33 cellular contexts compared by ENCODE assay signal in genomic region chr2:51469102-51469501, GRCh38.
"Had no signal": no experiment of that assay in that cellular context is flagged by ENCODE, and none has a peak within 500 bp of the region (broad histone marks: within the 10 kb centered on the region; RNA-seq: fewer than 3 reads in every experiment).

No MANE protein-coding gene starts in this region.

- H3K4me3 ChIP-seq: adrenal gland, ascending aorta, body of pancreas, breast epithelium, cardiac muscle cell had no signal

- H3K4me1 ChIP-seq: adrenal gland, ascending aorta, body of pancreas, breast epithelium had no signal

- H3K9me3 ChIP-seq: adrenal gland, ascending aorta, body of pancreas, breast epithelium had no signal

- FAIRE-seq: astrocyte, bronchial epithelial cell, colon had no signal

- H3K27ac ChIP-seq: adrenal gland, ascending aorta, body of pancreas, brain microvascular endothelial cell, breast epithelium, cardiac muscle cell had no signal

- ATAC-seq: activated naive CD4-positive, alpha-beta T cell treated with anti-CD3 and anti-CD28 coated beads, Interleukin-2, amount 50 U/mL, for 72 hours; activated naive CD8-positive, alpha-beta T cell treated with anti-CD3 and anti-CD28 coated beads, Interleukin-2, amount 50 U/mL, for 24 hours; activated T-cell treated with anti-CD3 and anti-CD28 coated beads, Interleukin-2, amount 50 U/mL, for 4 hours; activated T-cell treated with anti-CD3 and anti-CD28 coated beads, Interleukin-2, amount 50 U/mL, for 72 hours; activated T-helper 17 cell treated with anti-CD3 and anti-CD28 coated beads, Interleukin-2, amount 50 U/mL, for 72 hours; body of pancreas had no signal

- H3K27me3 ChIP-seq: adrenal gland, ascending aorta, body of pancreas, brain microvascular endothelial cell, breast epithelium, cardiac muscle cell had no signal

- DNase-seq: activated effector memory CD4-positive, alpha-beta T cell treated with anti-CD3 and anti-CD28 coated beads, Interleukin-2, amount 50 U/mL, for 16 hours; activated effector memory CD4-positive, alpha-beta T cell treated with Interleukin-2 at 50 U/mL for 16 hours; activated gamma-delta T cell; activated gamma-delta T cell treated with Interleukin-2 at 50 U/mL for 16 hours; activated naive CD4-positive, alpha-beta T cell; activated naive CD4-positive, alpha-beta T cell treated with anti-CD3 and anti-CD28 coated beads for 36 hours; activated naive CD4-positive, alpha-beta T cell treated with anti-CD3 and anti-CD28 coated beads, Interleukin-2, amount 10 ng/mL, durations not matched to agents 7 days and 5 days; activated naive CD4-positive, alpha-beta T cell treated with anti-CD3 and anti-CD28 coated beads, Interleukin-2, amount 50 U/mL, for 16 hours; activated naive CD4-positive, alpha-beta T cell treated with Interleukin-2 at 50 U/mL for 16 hours; activated naive CD8-positive, alpha-beta T cell treated with anti-CD3 and anti-CD28 coated beads for 36 hours; activated naive CD8-positive, alpha-beta T cell treated with anti-CD3 and anti-CD28 coated beads, Interleukin-2, amount 10 ng/mL, durations not matched to agents 7 days and 5 days; activated naive CD8-positive, alpha-beta T cell treated with anti-CD3 and anti-CD28 coated beads, Interleukin-2, amount 50 U/mL, for 24 hours; activated T-cell treated with anti-CD3 and anti-CD28 coated beads, Interleukin-2, amount 50 U/mL, for 4 hours; activated T-cell treated with anti-CD3 and anti-CD28 coated beads, Interleukin-2, amount 50 U/mL, for 48 hours; activated T-cell treated with anti-CD3 and anti-CD28 coated beads, Interleukin-2, amount 50 U/mL, for 72 hours; adrenal gland; amniotic stem cell; amygdala; anterior cingulate cortex; aorta; body of pancreas; brain microvascular endothelial cell; caudate nucleus; central memory CD4-positive, alpha-beta T cell; cerebellar nuclear complex had no signal

- H3K36me3 ChIP-seq: adrenal gland, ascending aorta, brain microvascular endothelial cell, breast epithelium, cardiac muscle cell had no signal
